Comparison of ENCODE assay signal across 1 cellular context in genomic region chr22:45645526-45646414, GRCh38.
TF ChIP-seq lines count a peak whose summit lies in the region.

No MANE protein-coding gene starts in this region.

TF ChIP-seq in HepG2, 621 proteins besides CTCF, POLR2A, EP300 and RAD21 (continued from another document and continues in another):
- TF ChIP-seq ZBTB37 (CRISPR knock-in tag; IDR thresholded peaks at IDR 0.05), result no peak
- no peak for TF ChIP-seq TBX3 (IDR thresholded peaks at IDR 0.05; ENCODE audit: borderline replicate concordance)
- no peak for TF ChIP-seq IRF1 (CRISPR knock-in tag; IDR thresholded peaks at IDR 0.05; ENCODE audit: low read depth)
- no peak for TF ChIP-seq FOXK1 (CRISPR knock-in tag; IDR thresholded peaks at IDR 0.05; ENCODE audit: borderline replicate concordance, low read depth)
- no peak for TF ChIP-seq SP140L (CRISPR knock-in tag; IDR thresholded peaks at IDR 0.05; ENCODE audit: borderline replicate concordance)
- no peak for TF ChIP-seq KLF13 (CRISPR knock-in tag; IDR thresholded peaks at IDR 0.05)
- 0 out of 2 replicates have a peak, but pooled peaks have one; percentile 47 for TF ChIP-seq ZNF138 (CRISPR knock-in tag; IDR thresholded peaks at IDR 0.05; ENCODE audit: low read depth)
- no peak for TF ChIP-seq ZSCAN12 (CRISPR knock-in tag; IDR thresholded peaks at IDR 0.05)
- TF ChIP-seq ZNF775 (CRISPR knock-in tag; IDR thresholded peaks at IDR 0.05; ENCODE audit: borderline replicate concordance), result no peak
- no peak for TF ChIP-seq HMG20B (CRISPR knock-in tag; conservative IDR thresholded peaks at IDR 0.05)
- peak; percentile 94 for TF ChIP-seq STAG1 (CRISPR knock-in tag; IDR thresholded peaks at IDR 0.05)
- no peak for TF ChIP-seq ZNF510 (CRISPR knock-in tag; IDR thresholded peaks at IDR 0.05; ENCODE audit: low read depth)
- TF ChIP-seq SRSF1 (optimal IDR thresholded peaks at IDR 0.05; ENCODE audit: low read depth, low read length), result no peak
- no peak for TF ChIP-seq AGO2 (optimal IDR thresholded peaks at IDR 0.05; ENCODE audit: low read depth, low read length)
- no peak for TF ChIP-seq JUN (CRISPR knock-in tag; IDR thresholded peaks at IDR 0.05)
- no peak for TF ChIP-seq ZBED4 (CRISPR knock-in tag; IDR thresholded peaks at IDR 0.05; ENCODE audit: borderline replicate concordance)
- no peak for TF ChIP-seq CBFB (CRISPR knock-in tag; IDR thresholded peaks at IDR 0.05)
- TF ChIP-seq PBX2 (CRISPR knock-in tag; IDR thresholded peaks at IDR 0.05), result no peak
- no peak for TF ChIP-seq PLRG1 (conservative IDR thresholded peaks at IDR 0.05)
- TF ChIP-seq ZNF224 (CRISPR knock-in tag; IDR thresholded peaks at IDR 0.05), result no peak
- no peak for TF ChIP-seq ZFP41 (CRISPR knock-in tag; IDR thresholded peaks at IDR 0.05; ENCODE audit: borderline replicate concordance)
- TF ChIP-seq ZNF460 (CRISPR knock-in tag; IDR thresholded peaks at IDR 0.05; ENCODE audit: borderline replicate concordance), result no peak
- no peak for TF ChIP-seq DBP (CRISPR knock-in tag; IDR thresholded peaks at IDR 0.05; ENCODE audit: not compliant biosample characterization)
- no peak for TF ChIP-seq CHD4 (IDR thresholded peaks at IDR 0.05; ENCODE audit: borderline replicate concordance, low read length)
- TF ChIP-seq KAT7 (CRISPR knock-in tag; IDR thresholded peaks at IDR 0.05; ENCODE audit: borderline replicate concordance), result 0 out of 2 replicates have a peak, but pooled peaks have one; percentile 40
- no peak for TF ChIP-seq JUNB (CRISPR knock-in tag; IDR thresholded peaks at IDR 0.05; ENCODE audit: borderline replicate concordance)
- TF ChIP-seq BCLAF1 (IDR thresholded peaks at IDR 0.05), result no peak
- no peak; the same call in 1 of the 2 replicates for TF ChIP-seq HDAC1 (CRISPR knock-in tag; IDR thresholded peaks at IDR 0.05)
- TF ChIP-seq PAF1 (CRISPR knock-in tag; IDR thresholded peaks at IDR 0.05), result no peak
- no peak for TF ChIP-seq ZNF17 (CRISPR knock-in tag; IDR thresholded peaks at IDR 0.05)
- TF ChIP-seq CENPT (CRISPR knock-in tag; IDR thresholded peaks at IDR 0.05; ENCODE audit: low read depth), result 0 out of 2 replicates have a peak, but pooled peaks have one; percentile 32
- no peak for TF ChIP-seq RFX5 (IDR thresholded peaks at IDR 0.05; ENCODE audit: low read depth, low read length)
- no peak for TF ChIP-seq TCF7 (IDR thresholded peaks at IDR 0.05; ENCODE audit: low read depth)
- no peak for TF ChIP-seq TFAP4 (IDR thresholded peaks at IDR 0.05; ENCODE audit: borderline replicate concordance, low read depth)
- no peak for TF ChIP-seq CEBPZ (IDR thresholded peaks at IDR 0.05; ENCODE audit: low read length)
- TF ChIP-seq ZNF274 (CRISPR knock-in tag; IDR thresholded peaks at IDR 0.05), result no peak
- TF ChIP-seq BRCA1 (CRISPR knock-in tag; IDR thresholded peaks at IDR 0.05), result no peak
- no peak for TF ChIP-seq ZNF282 (IDR thresholded peaks at IDR 0.05; ENCODE audit: partially characterized antibody)
- TF ChIP-seq SMC3 (IDR thresholded peaks at IDR 0.05; ENCODE audit: low read length), result peak; percentile 37; the same call in 1 of the 2 replicates
- TF ChIP-seq ZMYM4 (CRISPR knock-in tag; IDR thresholded peaks at IDR 0.05), result peak; percentile 45; the same call in 1 of the 2 replicates
- no peak for TF ChIP-seq ZNF704 (CRISPR knock-in tag; IDR thresholded peaks at IDR 0.05; ENCODE audit: borderline replicate concordance)
- no peak for TF ChIP-seq ZNF329 (CRISPR knock-in tag; IDR thresholded peaks at IDR 0.05; ENCODE audit: low read depth)
